ENCODE assay signal across 8 cellular contexts in genomic region chrX:154515803-154516654, GRCh38. TPM values are rescaled to one million over a fixed set of nuclear protein-coding genes. Genes with fewer than 3 reads are reported as not detected.
DNase-seq lines count a peak whose midpoint lies in the region; ATAC-seq and TF ChIP-seq lines count a peak whose summit lies in the region.

TSS of gene FAM3A (minus strand) at chrX:154516232. CDS start at chrX:154515772, 460 bp downstream.

- peak within 1 kb of the TSS; percentile 97 for H3K27ac ChIP-seq in mesodermal cell (ENCODE audit: low read depth, low read length, severe bottlenecking)

- POLR2A ChIA-PET in Caco-2 (lab: Charles Lee) = interaction anchor here (1.3 to 2.0 kb wide), 2 partner anchors 11 to 26 kb away, joined by 4 to 8 read pairs; partner anchors contain the start of gene SLC10A3

- H3K4me3 Mint-ChIP-seq in Caco-2 (ENCODE audit: unreplicated experiment) = peak within 1 kb of the TSS; percentile 88

- WGBS in mesodermal cell (ENCODE audit: insufficient coverage in 2 of 2), 2 experiments = 0% methylated on average over 23 to 51 of the region's 72 CpGs

- CTCF ChIA-PET in Caco-2 (lab: Charles Lee) = interaction anchor here (0.6 to 1.7 kb wide), 3 partner anchors 11 to 26 kb away, joined by 3 to 5 read pairs (median 3); partner anchors contain the start of gene SLC10A3

- intact Hi-C loops in Caco-2 (cut with micrococcal nuclease; ENCODE audit: unreplicated experiment) = loop anchor here (1.0 to 5.0 kb wide), 4 partner anchors 11 to 39 kb away; partner anchors contain the start of genes IKBKG, LAGE3 and SLC10A3

- H3K4me3 ChIP-seq in Caco-2 (ENCODE audit: low read depth, low read length) (peak within 1 kb of the TSS; percentile 79), endocrine pancreas (ENCODE audit: control insufficient read depth, insufficient read depth, low read length) (peak within 1 kb of the TSS; percentile 45), mesodermal cell (ENCODE audit: extremely low read depth, insufficient read depth, low read length, poor library complexity, severe bottlenecking) (peak within 1 kb of the TSS; percentile 51)

- H3K27me3 ChIP-seq in Caco-2 (replicated peaks; ENCODE audit: control insufficient read depth, insufficient read depth, low read length) (no peaks in the 10 kb centered on the region), endocrine pancreas (ENCODE audit: control insufficient read depth, insufficient read depth, low read length) (no peaks in the 10 kb centered on the region)

- H3K27me3 Mint-ChIP-seq in Caco-2 (ENCODE audit: insufficient read depth, unreplicated experiment) = no peaks in the 10 kb centered on the region

- H3K36me3 Mint-ChIP-seq in Caco-2 (ENCODE audit: insufficient read depth, unreplicated experiment) = peaks cover 10% of the 10 kb centered on the region

- peak within 1 kb of the TSS; percentile 89 for H3K27ac Mint-ChIP-seq in Caco-2 (ENCODE audit: unreplicated experiment)

- no peaks in the 10 kb centered on the region for H3K9me3 Mint-ChIP-seq in Caco-2 (ENCODE audit: unreplicated experiment)

- H3K4me1 Mint-ChIP-seq in Caco-2 (ENCODE audit: low read depth, unreplicated experiment) = peaks cover 6% of the 10 kb centered on the region

- peak; percentile 92 for DNase-seq in Caco-2
- DNase-seq in HUDEP-2 (lab: John Stamatoyannopoulos, UW; ENCODE audit: unreplicated experiment in 76 of 76) = peak in 73 of 76 experiments; percentile 30 to 94 (median 84)
- DNase-seq in NOMO-1 treated with DMSO at 0.1 percent for 48 hours (lab: John Stamatoyannopoulos, UW; ENCODE audit: unreplicated experiment) = peak; percentile 75
- peak; percentile 71 to 89 (median 77) for DNase-seq in activated CD8-positive, alpha-beta memory T cell treated with anti-CD3 and anti-CD28 coated beads for 48 hours (ENCODE audit: low read depth in 2 of 3, low spot score in 2 of 3)
- peak; percentile 81 for DNase-seq in stimulated activated CD8-positive, alpha-beta memory T cell treated with anti-CD3 and anti-CD28 coated beads, Interleukin-15, amount 100 ng/mL, for 1 hour (ENCODE audit: low read depth)

- H3K9ac ChIP-seq in endocrine pancreas (ENCODE audit: control insufficient read depth, insufficient read depth, low read length) = peak within 1 kb of the TSS; percentile 72

- no peak for TF ChIP-seq CTCF in Caco-2 (IDR thresholded peaks at IDR 0.05; ENCODE audit: insufficient read depth in 1 of 2, low read depth in 1 of 2, low read length in 1 of 2, severe bottlenecking in 1 of 2, unreplicated experiment in 1 of 2)

- no peaks in the 10 kb centered on the region for H3K36me3 ChIP-seq in Caco-2 (ENCODE audit: control insufficient read depth, insufficient read depth, low read length)
- no peaks in the 10 kb centered on the region for H3K36me3 ChIP-seq in endocrine pancreas (ENCODE audit: control insufficient read depth, insufficient read depth, low read length)
- H3K36me3 ChIP-seq in mesodermal cell (ENCODE audit: control insufficient read depth, insufficient read depth, low read length) = no peaks in the 10 kb centered on the region

- BruUV-seq in Caco-2 (replicated peaks; lab: Mats Ljungman, UMichigan) = no TSS peak

- no peaks in the 10 kb centered on the region for H3K9me3 ChIP-seq in Caco-2
- H3K9me3 ChIP-seq in endocrine pancreas (ENCODE audit: control insufficient read depth, low read length) = no peaks in the 10 kb centered on the region
- no peaks in the 10 kb centered on the region for H3K9me3 ChIP-seq in mesodermal cell (ENCODE audit: control insufficient read depth, low read length)

- H3K4me1 ChIP-seq in Caco-2 (peaks cover 10% of the 10 kb centered on the region), endocrine pancreas (ENCODE audit: control insufficient read depth, insufficient read depth, low read length) (no peaks in the 10 kb centered on the region), mesodermal cell (ENCODE audit: control insufficient read depth, insufficient read depth, low read length, poor library complexity, severe bottlenecking) (peaks cover 4% of the 10 kb centered on the region)

- ATAC-seq in GM21367 (IDR thresholded peaks at IDR 0.05; ENCODE audit: unreplicated experiment) = peak; percentile 94

RNA-seq across cellular contexts. Expression of gene FAM3A, which starts in this region (rescaled TPM):
- total RNA-seq in Caco-2 (2022) = 23.0 and 27.3 TPM in 2 replicates
- 32.9 TPM for polyA plus RNA-seq in mesodermal cell (2013, experiment 1 of 2)
- polyA plus RNA-seq in mesodermal cell (2013, experiment 2 of 2) = 29.1 TPM

Comparison
In these comparisons a context has a peak if more than half of its experiments do, and no peak if none do; other contexts are left out.
1. Peak in every context shown above with its lines: DNase-seq, ATAC-seq, H3K4me3 ChIP-seq and H3K27ac ChIP-seq.